In the genomic region with DNA sequence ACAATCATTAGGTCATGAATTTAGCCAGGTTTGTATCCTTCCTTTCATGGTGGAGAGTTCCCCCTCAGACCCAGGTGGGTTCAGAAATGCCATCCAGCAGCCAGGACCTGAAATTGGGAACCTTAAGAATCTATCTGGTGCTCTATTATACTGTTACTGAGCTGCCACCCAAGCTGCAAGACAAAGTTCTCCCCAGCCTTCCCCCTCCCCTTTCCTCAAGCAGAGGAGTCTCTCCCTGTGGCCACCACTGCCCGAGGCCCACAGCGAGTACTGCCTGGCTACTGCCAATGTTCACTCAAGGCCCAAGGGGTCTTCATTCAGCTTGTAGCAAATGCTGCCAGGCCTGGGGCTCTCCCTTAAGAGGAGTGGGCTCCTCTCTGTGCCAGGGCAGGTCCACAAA, we compare ENCODE assay signal across 23 cellular contexts.
DNase-seq lines count a peak whose midpoint lies in the region; ATAC-seq and TF ChIP-seq lines count a peak whose summit lies in the region.
"Had no signal": no experiment of that assay in that cellular context is flagged by ENCODE, and none has a peak within 500 bp of the region (broad histone marks: within the 10 kb centered on the region; RNA-seq: fewer than 3 reads in every experiment).

No MANE protein-coding gene starts in this region.

- intact Hi-C loops in esophagus muscularis mucosa (cut with DNase I) = no loop called here

- no peak overlapping the region for H3K27ac Mint-ChIP-seq in osteocyte (ENCODE audit: unreplicated experiment)
- H3K27ac Mint-ChIP-seq: CD4-positive, alpha-beta memory T cell; CD4-positive, CD25-positive, alpha-beta regulatory T cell; CD8-positive, alpha-beta memory T cell had no signal

- H3K27ac ChIP-seq in esophagus muscularis mucosa (replicated peaks in 1 of 4) (no peak overlapping the region), foreskin keratinocyte (peak overlapping the region; percentile 55)
- H3K27ac ChIP-seq: BLaER1 had no signal

- H3K9me3 Mint-ChIP-seq in osteocyte (ENCODE audit: unreplicated experiment) = peaks cover 10% of the 10 kb centered on the region

- ATAC-seq in foreskin keratinocyte (no peak), HG03565 (IDR thresholded peaks at IDR 0.05; ENCODE audit: unreplicated experiment) (no peak)
- ATAC-seq: GM12878 had no signal

- H3K4me1 Mint-ChIP-seq in osteocyte (ENCODE audit: unreplicated experiment) = no peaks in the 10 kb centered on the region
- H3K4me1 Mint-ChIP-seq: CD14-positive monocyte; CD4-positive, alpha-beta memory T cell; CD4-positive, CD25-positive, alpha-beta regulatory T cell; CD8-positive, alpha-beta memory T cell had no signal

- WGBS in esophagus muscularis mucosa = 91% methylated on average over 2 of the region's 2 CpGs

- TF ChIP-seq EP300 in esophagus muscularis mucosa (IDR thresholded peaks at IDR 0.05) = no peak

- H3K36me3 Mint-ChIP-seq in osteocyte (ENCODE audit: unreplicated experiment) = no peaks in the 10 kb centered on the region
- H3K36me3 Mint-ChIP-seq: CD14-positive monocyte; CD4-positive, CD25-positive, alpha-beta regulatory T cell had no signal

- H3K9me3 ChIP-seq in esophagus muscularis mucosa = peaks cover 0 to 15% (median 2%) of the 10 kb centered on the region in 4 donors
- H3K9me3 ChIP-seq: BE2C, BLaER1 had no signal

- H3K4me3 Mint-ChIP-seq in osteocyte (ENCODE audit: unreplicated experiment) = no peak overlapping the region
- H3K4me3 Mint-ChIP-seq: CD14-positive monocyte; CD4-positive, alpha-beta memory T cell; CD4-positive, CD25-positive, alpha-beta regulatory T cell; CD8-positive, alpha-beta memory T cell had no signal

- H3K4me3 ChIP-seq in esophagus muscularis mucosa = no peak overlapping the region
- H3K4me3 ChIP-seq: BLaER1, GM12878 had no signal

- H3K4me1 ChIP-seq in esophagus muscularis mucosa (no peaks in the 10 kb centered on the region), foreskin keratinocyte (no peaks in the 10 kb centered on the region)
- H3K4me1 ChIP-seq: BE2C, BLaER1 had no signal

- DNase-seq in esophagus muscularis mucosa (ENCODE audit: extremely low spot score) (peak; percentile 84), foreskin keratinocyte (no peak), osteocyte (ENCODE audit: extremely low spot score, unreplicated experiment) (peak; percentile 57), iPS-NIHi11 (ENCODE audit: low spot score) (no peak)
- DNase-seq: 8988T; ACHN; BE2C; C1 segment of cervical spinal cord; CD4-positive, alpha-beta memory T cell; CD4-positive, CD25-positive, alpha-beta regulatory T cell; CD8-positive, alpha-beta memory T cell; COR-L47; DMS 273 treated with DMSO at 0.1 percent for 48 hours; DMS153; DMS53; DMS79; DND-41; EL; GDM1 had no signal

- peaks cover 17% of the 10 kb centered on the region for H3K27me3 Mint-ChIP-seq in osteocyte (ENCODE audit: unreplicated experiment)
- H3K27me3 Mint-ChIP-seq: CD8-positive, alpha-beta memory T cell had no signal

- H3K27me3 ChIP-seq in esophagus muscularis mucosa = no peaks in the 10 kb centered on the region
- H3K27me3 ChIP-seq in foreskin keratinocyte = no peaks in the 10 kb centered on the region
- H3K27me3 ChIP-seq: BE2C, BLaER1 had no signal

- no peaks in the 10 kb centered on the region for H3K36me3 ChIP-seq in esophagus muscularis mucosa
- H3K36me3 ChIP-seq: BE2C, BLaER1 had no signal

- no peak for TF ChIP-seq POLR2A in esophagus muscularis mucosa (IDR thresholded peaks at IDR 0.05; ENCODE audit: low read depth)

- TF ChIP-seq CTCF in esophagus muscularis mucosa (IDR thresholded peaks at IDR 0.05) = no peak
- TF ChIP-seq CTCF in foreskin keratinocyte (conservative IDR thresholded peaks at IDR 0.05) = no peak
- no peak for TF ChIP-seq CTCF in osteocyte (IDR thresholded peaks at IDR 0.05)

Comparison
In these comparisons a context has a peak if more than half of its experiments do, and no peak if none do; other contexts are left out.
1. DNase-seq: peak in esophagus muscularis mucosa (single experiment) and osteocyte (single experiment); none in foreskin keratinocyte (0 of 2) and iPS-NIHi11 (single experiment).